ENCODE assay signal across 8 cellular contexts in the genomic region with DNA sequence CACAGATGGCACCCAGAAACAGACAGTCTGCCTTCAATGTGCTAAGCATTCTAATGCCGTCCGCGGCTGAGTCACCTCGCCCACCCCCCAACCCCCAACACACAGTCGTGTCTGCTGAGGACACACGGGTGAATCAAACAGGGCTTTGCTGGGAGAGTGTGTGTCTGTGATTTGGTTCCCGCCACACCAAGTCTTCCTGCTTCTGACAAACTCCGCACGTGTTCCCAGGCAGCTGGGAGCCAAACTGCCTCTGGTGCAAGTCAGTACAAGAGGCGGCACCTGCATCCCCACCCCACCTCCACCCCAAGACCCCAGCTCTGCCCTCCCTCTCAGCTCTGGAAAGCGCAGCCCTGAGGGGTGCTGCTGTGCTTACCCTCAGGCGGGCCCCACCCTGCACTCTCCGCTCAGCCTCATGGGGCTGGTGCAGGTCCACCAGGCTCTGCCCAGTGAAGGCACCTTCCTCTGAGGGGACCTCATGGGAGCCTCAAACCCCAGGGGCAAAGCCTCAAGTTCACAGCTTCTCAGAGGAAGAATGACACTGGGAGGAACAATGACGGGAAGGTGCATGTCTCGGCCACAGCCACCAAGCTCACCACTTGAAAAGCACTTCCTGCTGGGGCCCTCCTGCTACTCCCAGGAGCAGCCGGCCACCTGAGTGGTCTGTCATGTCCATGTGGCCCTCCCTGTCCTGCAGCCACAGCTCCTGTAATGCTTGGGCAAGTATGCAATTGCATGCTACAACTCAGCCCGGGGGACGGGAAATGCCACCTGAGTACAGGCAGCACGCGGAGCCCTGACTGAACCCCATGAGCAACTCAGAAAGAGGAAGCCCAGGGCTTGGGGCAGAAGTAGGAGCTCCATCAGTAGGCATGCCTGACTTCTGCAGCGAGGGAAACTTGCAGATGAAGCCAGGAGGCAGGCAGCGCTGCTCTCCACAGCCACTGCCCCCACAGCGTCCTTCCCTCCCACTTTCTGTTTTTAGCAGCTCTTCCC. TPM values are rescaled to one million over a fixed set of nuclear protein-coding genes. Genes with fewer than 3 reads are reported as not detected.
A peak's percentile ranks its signal among the peaks of the same experiment; 100 is the strongest.
DNase-seq lines count a peak whose midpoint lies in the region; ATAC-seq and TF ChIP-seq lines count a peak whose summit lies in the region.

No MANE protein-coding gene starts in this region.

- peak in 6 of 7 experiments; percentile 43 to 83 (median 68) for DNase-seq in CD8-positive, alpha-beta T cell
- peak; percentile 91 for DNase-seq in MV-4-11 (lab: John Stamatoyannopoulos, UW)
- DNase-seq in activated CD8-positive, alpha-beta memory T cell treated with anti-CD3 and anti-CD28 coated beads, Interleukin-2, amount 10 ng/mL, durations not matched to agents 7 days and 5 days: peak; percentile 76
- DNase-seq in pons (ENCODE audit: low spot score): peak; percentile 65
- no peak for DNase-seq in posterior vena cava (ENCODE audit: low spot score)
- DNase-seq in H4 (ENCODE audit: low spot score): no peak

- ATAC-seq in CD8-positive, alpha-beta T cell: peak; percentile 24
- ATAC-seq in activated CD8-positive, alpha-beta memory T cell treated with anti-CD3 and anti-CD28 coated beads, Interleukin-2, amount 10 ng/mL, durations not matched to agents 7 days and 5 days: peak; percentile 32
- ATAC-seq in esophagus mucosa: peak; percentile 48
- no peak for ATAC-seq in HG03457 (IDR thresholded peaks at IDR 0.05; ENCODE audit: unreplicated experiment)

- H3K36me3 Mint-ChIP-seq in CD8-positive, alpha-beta T cell: no peaks in the 10 kb centered on the region
- H3K36me3 Mint-ChIP-seq in activated CD8-positive, alpha-beta memory T cell treated with anti-CD3 and anti-CD28 coated beads, Interleukin-2, amount 10 ng/mL, durations not matched to agents 7 days and 5 days: no peaks in the 10 kb centered on the region

- peak overlapping the region; percentile 32 for H3K27ac ChIP-seq in CD8-positive, alpha-beta T cell (ENCODE audit: low read depth, low read length)

- intact Hi-C loops in CD8-positive, alpha-beta T cell (cut with DNase I, micrococcal nuclease): no loop called here
- intact Hi-C loops in posterior vena cava (cut with DNase I): no loop called here

- peak overlapping the region; percentile 94 for H3K27ac Mint-ChIP-seq in CD8-positive, alpha-beta T cell
- peak overlapping the region; percentile 94 for H3K27ac Mint-ChIP-seq in activated CD8-positive, alpha-beta memory T cell treated with anti-CD3 and anti-CD28 coated beads, Interleukin-2, amount 10 ng/mL, durations not matched to agents 7 days and 5 days

- H3K27me3 ChIP-seq in CD8-positive, alpha-beta T cell (ENCODE audit: insufficient read depth, low read length): no peaks in the 10 kb centered on the region

- H3K9me3 ChIP-seq in CD8-positive, alpha-beta T cell (ENCODE audit: low read length): no peaks in the 10 kb centered on the region

- H3K36me3 ChIP-seq in CD8-positive, alpha-beta T cell (ENCODE audit: insufficient read depth, low read length): no peaks in the 10 kb centered on the region

- POLR2A ChIA-PET in CD8-positive, alpha-beta T cell (lab: Charles Lee): interaction anchor here (0.9 to 2.0 kb wide), 8 partner anchors 12 to 72 kb away, joined by 3 to 10 read pairs (median 4); partner anchors contain the start of genes MED26 and SMIM7

- TF ChIP-seq CTCF in CD8-positive, alpha-beta T cell (IDR thresholded peaks at IDR 0.05): no peak

- peaks cover 80% of the 10 kb centered on the region for H3K4me1 Mint-ChIP-seq in CD8-positive, alpha-beta T cell (ENCODE audit: low read depth)
- peaks cover 93% of the 10 kb centered on the region for H3K4me1 Mint-ChIP-seq in activated CD8-positive, alpha-beta memory T cell treated with anti-CD3 and anti-CD28 coated beads, Interleukin-2, amount 10 ng/mL, durations not matched to agents 7 days and 5 days

- peak overlapping the region; percentile 71 for H3K4me3 Mint-ChIP-seq in CD8-positive, alpha-beta T cell
- peak overlapping the region; percentile 81 for H3K4me3 Mint-ChIP-seq in activated CD8-positive, alpha-beta memory T cell treated with anti-CD3 and anti-CD28 coated beads, Interleukin-2, amount 10 ng/mL, durations not matched to agents 7 days and 5 days

- no peaks in the 10 kb centered on the region for H3K9me3 Mint-ChIP-seq in CD8-positive, alpha-beta T cell
- no peaks in the 10 kb centered on the region for H3K9me3 Mint-ChIP-seq in activated CD8-positive, alpha-beta memory T cell treated with anti-CD3 and anti-CD28 coated beads, Interleukin-2, amount 10 ng/mL, durations not matched to agents 7 days and 5 days (ENCODE audit: low read depth)

- H3K27me3 Mint-ChIP-seq in CD8-positive, alpha-beta T cell (ENCODE audit: low read depth): no peaks in the 10 kb centered on the region
- no peaks in the 10 kb centered on the region for H3K27me3 Mint-ChIP-seq in activated CD8-positive, alpha-beta memory T cell treated with anti-CD3 and anti-CD28 coated beads, Interleukin-2, amount 10 ng/mL, durations not matched to agents 7 days and 5 days

- H3K4me3 ChIP-seq in CD8-positive, alpha-beta T cell (ENCODE audit: low read depth, low read length): peak overlapping the region; percentile 12

- CTCF ChIA-PET in CD8-positive, alpha-beta T cell (lab: Charles Lee): interaction anchor here (0.5 to 1.8 kb wide), 5 partner anchors 11 to 25 kb away, joined by 3 to 6 read pairs (median 3); partner anchors contain the start of gene SLC35E1
- CTCF ChIA-PET in activated CD8-positive, alpha-beta memory T cell treated with anti-CD3 and anti-CD28 coated beads, Interleukin-2, amount 10 ng/mL, durations not matched to agents 7 days and 5 days (lab: Charles Lee): interaction anchor here (0.6 to 2.2 kb wide), 15 partner anchors 12 to 487 kb away, joined by 3 to 13 read pairs (median 4); no protein-coding TSS in a partner anchor

- peaks cover 77% of the 10 kb centered on the region for H3K4me1 ChIP-seq in CD8-positive, alpha-beta T cell (ENCODE audit: insufficient read depth, low read length)

RNA-seq across cellular contexts. Expression of gene SLC35E1, which starts 15.1 kb away (rescaled TPM):
- 10 to 100 TPM; 92.3 to 95.4 TPM for total RNA-seq in CD8-positive, alpha-beta T cell
- total RNA-seq in activated CD8-positive, alpha-beta memory T cell treated with anti-CD3 and anti-CD28 coated beads, Interleukin-2, amount 10 ng/mL, durations not matched to agents 7 days and 5 days: 10 to 100 TPM; 46.2 to 46.3 TPM
- total RNA-seq in esophagus mucosa (28.4 TPM), posterior vena cava (10 to 100 TPM; 30.8 to 33.6 TPM)
- total RNA-seq in H4 (2014; rRNA removed; shearing (Covaris generic)): 19.6 and 29.6 TPM in 2 replicates

RNA-seq across cellular contexts. Expression of gene MED26, which starts 40.7 kb away (rescaled TPM):
- total RNA-seq in CD8-positive, alpha-beta T cell: 10 to 100 TPM; 65.6 to 68.0 TPM
- 10 to 100 TPM; 16.0 to 21.3 TPM for total RNA-seq in activated CD8-positive, alpha-beta memory T cell treated with anti-CD3 and anti-CD28 coated beads, Interleukin-2, amount 10 ng/mL, durations not matched to agents 7 days and 5 days
- total RNA-seq in esophagus mucosa (6.3 TPM), posterior vena cava (1 to 10 TPM; 5.9 to 6.1 TPM)
- total RNA-seq in H4 (2014; rRNA removed; shearing (Covaris generic)): 4.2 and 4.8 TPM in 2 replicates

RNA-seq across cellular contexts. Expression of gene CHERP, which starts 45.1 kb away (rescaled TPM):
- 10 to 100 TPM; 68.7 to 68.9 TPM for total RNA-seq in CD8-positive, alpha-beta T cell
- total RNA-seq in activated CD8-positive, alpha-beta memory T cell treated with anti-CD3 and anti-CD28 coated beads, Interleukin-2, amount 10 ng/mL, durations not matched to agents 7 days and 5 days: 10 to 100 TPM; 66.5 to 74.5 TPM
- total RNA-seq in esophagus mucosa (17.7 TPM), posterior vena cava (10 to 100 TPM; 21.4 to 23.6 TPM)
- total RNA-seq in H4 (2014; rRNA removed; shearing (Covaris generic)): 2.2 and 4.1 TPM in 2 replicates

Comparison
In these comparisons a context has a peak if more than half of its experiments do, and no peak if none do; other contexts are left out.
1. DNase-seq: peak in CD8-positive, alpha-beta T cell (6 of 7), MV-4-11 (single experiment), activated CD8-positive, alpha-beta memory T cell treated with anti-CD3 and anti-CD28 coated beads, Interleukin-2, amount 10 ng/mL, durations not matched to agents 7 days and 5 days (single experiment) and pons (single experiment); none in posterior vena cava (single experiment) and H4 (single experiment).